Comparison of ENCODE assay signal across 8 cellular contexts in genomic region chr10:26860026-26860541, GRCh38. TPM values are rescaled to one million over a fixed set of nuclear protein-coding genes. Genes with fewer than 3 reads are reported as not detected.
DNase-seq lines count a peak whose midpoint lies in the region; ATAC-seq and TF ChIP-seq lines count a peak whose summit lies in the region.

No MANE protein-coding gene starts in this region.

- peaks cover 11% of the 10 kb centered on the region for H3K27me3 Mint-ChIP-seq in activated naive CD8-positive, alpha-beta T cell treated with anti-CD3 and anti-CD28 coated beads, Interleukin-2, amount 10 ng/mL, durations not matched to agents 7 days and 5 days
- peaks cover 7% of the 10 kb centered on the region for H3K27me3 Mint-ChIP-seq in type B pancreatic cell

- intact Hi-C loops in cardiac septum (cut with DNase I) (loop anchor here (1.0 kb wide), 1 partner anchor 163 kb away; the partner anchor contains the start of gene PDSS1), posterior vena cava (cut with DNase I) (no loop called here)

- CTCF ChIA-PET in AG04450 (lab: Charles Lee): interaction anchor here (1.1 to 4.4 kb wide), 6 partner anchors 21 to 134 kb away, joined by 3 to 51 read pairs (median 6); no protein-coding TSS in a partner anchor

- POLR2A ChIA-PET in AG04450 (lab: Yijun Ruan, JAX): no interaction called here
- POLR2A ChIA-PET in activated naive CD8-positive, alpha-beta T cell treated with anti-CD3 and anti-CD28 coated beads, Interleukin-2, amount 10 ng/mL, durations not matched to agents 7 days and 5 days (lab: Charles Lee): interaction anchor here (1.0 to 1.5 kb wide), 3 partner anchors 114 to 294 kb away, joined by 3 to 12 read pairs (median 3); partner anchors contain the start of genes PDSS1 and YME1L1

- peak overlapping the region; percentile 90 for H3K4me3 ChIP-seq in AG04450 (ENCODE audit: low read depth, low read length)

- peak overlapping the region; percentile 96 for H3K4me3 Mint-ChIP-seq in activated naive CD8-positive, alpha-beta T cell treated with anti-CD3 and anti-CD28 coated beads, Interleukin-2, amount 10 ng/mL, durations not matched to agents 7 days and 5 days
- H3K4me3 Mint-ChIP-seq in type B pancreatic cell: peak overlapping the region; percentile 100

- H3K9me3 Mint-ChIP-seq in activated naive CD8-positive, alpha-beta T cell treated with anti-CD3 and anti-CD28 coated beads, Interleukin-2, amount 10 ng/mL, durations not matched to agents 7 days and 5 days: no peaks in the 10 kb centered on the region
- no peaks in the 10 kb centered on the region for H3K9me3 Mint-ChIP-seq in type B pancreatic cell

- H3K9me3 ChIP-seq in AG04450 (ENCODE audit: control insufficient read depth, insufficient read depth, low read length): no peaks in the 10 kb centered on the region

- no peak for TF ChIP-seq CTCF in AG04450 (IDR thresholded peaks at IDR 0.05; ENCODE audit: low read depth, low read length)
- TF ChIP-seq CTCF in type B pancreatic cell (conservative IDR thresholded peaks at IDR 0.05): no peak

- peak overlapping the region; percentile 99 for H3K27ac Mint-ChIP-seq in activated naive CD8-positive, alpha-beta T cell treated with anti-CD3 and anti-CD28 coated beads, Interleukin-2, amount 10 ng/mL, durations not matched to agents 7 days and 5 days
- peak overlapping the region; percentile 100 for H3K27ac Mint-ChIP-seq in type B pancreatic cell

- peak overlapping the region; percentile 70 for H3K27ac ChIP-seq in AG04450 (ENCODE audit: low read depth, low read length)

- peaks cover 4% of the 10 kb centered on the region for H3K27me3 ChIP-seq in AG04450 (ENCODE audit: control insufficient read depth, insufficient read depth, low read length)

- peaks cover 29% of the 10 kb centered on the region for H3K4me1 Mint-ChIP-seq in activated naive CD8-positive, alpha-beta T cell treated with anti-CD3 and anti-CD28 coated beads, Interleukin-2, amount 10 ng/mL, durations not matched to agents 7 days and 5 days
- peaks cover 19% of the 10 kb centered on the region for H3K4me1 Mint-ChIP-seq in type B pancreatic cell (ENCODE audit: unreplicated experiment)

- peaks cover 6% of the 10 kb centered on the region for H3K36me3 Mint-ChIP-seq in activated naive CD8-positive, alpha-beta T cell treated with anti-CD3 and anti-CD28 coated beads, Interleukin-2, amount 10 ng/mL, durations not matched to agents 7 days and 5 days
- H3K36me3 Mint-ChIP-seq in type B pancreatic cell: no peaks in the 10 kb centered on the region

- DNase-seq in AG04450 (ENCODE audit: low read depth, low spot score) (peak; percentile 6), SK-N-DZ (ENCODE audit: low spot score) (peak; percentile 27), cardiac septum (ENCODE audit: low spot score) (peak; percentile 82), posterior vena cava (ENCODE audit: low spot score) (peak; percentile 89), type B pancreatic cell (ENCODE audit: extremely low spot score, unreplicated experiment) (peak; percentile 68)
- no peak for DNase-seq in activated naive CD8-positive, alpha-beta T cell treated with anti-CD3 and anti-CD28 coated beads, Interleukin-2, amount 10 ng/mL, durations not matched to agents 7 days and 5 days

- ATAC-seq in GM18870 (IDR thresholded peaks at IDR 0.05; ENCODE audit: unreplicated experiment) (peak; percentile 6), HG03378 (IDR thresholded peaks at IDR 0.05; ENCODE audit: unreplicated experiment) (peak; percentile 3)
- peak; percentile 7 for ATAC-seq in activated naive CD8-positive, alpha-beta T cell treated with anti-CD3 and anti-CD28 coated beads, Interleukin-2, amount 10 ng/mL, durations not matched to agents 7 days and 5 days (ENCODE audit: low read depth)

RNA-seq across cellular contexts. Expression of gene ABI1, which starts 0.7 kb away (rescaled TPM):
- 51.1 and 64.2 TPM in 2 replicates for polyA plus RNA-seq in AG04450 (2011; rRNA removed)
- 33.5 and 41.9 TPM in 2 replicates for polyA minus RNA-seq in AG04450 (2011; rRNA and poly(A)+ RNA removed)
- 15.9 and 20.6 TPM in 2 replicates for polyA plus RNA-seq in SK-N-DZ (2014; cell fraction: cytosol; rRNA removed)
- 9.4 and 11.5 TPM in 2 replicates for polyA plus RNA-seq in SK-N-DZ (2014; cell fraction: nucleus; rRNA removed)
- total RNA-seq in activated naive CD8-positive, alpha-beta T cell treated with anti-CD3 and anti-CD28 coated beads, Interleukin-2, amount 10 ng/mL, durations not matched to agents 7 days and 5 days: 10 to 100 TPM; 54.5 to 54.6 TPM
- 33.8 TPM for total RNA-seq in cardiac septum
- total RNA-seq in posterior vena cava: 10 to 100 TPM; 42.6 to 50.1 TPM
- total RNA-seq in type B pancreatic cell (ENCODE audit: low replicate concordance): 45.5 and 53.2 TPM in 2 replicates
